Comparison of ENCODE assay signal across 31 cellular contexts in genomic region chr6:125662301-125662700, GRCh38.
"Had no signal": no experiment of that assay in that cellular context is flagged by ENCODE, and none has a peak within 500 bp of the region (broad histone marks: within the 10 kb centered on the region; RNA-seq: fewer than 3 reads in every experiment).

No MANE protein-coding gene starts in this region.

- H3K36me3 ChIP-seq: breast epithelium, colonic mucosa, esophagus squamous epithelium, gastroesophageal sphincter, neutrophil, pancreas, prostate gland, upper lobe of right lung had no signal

- H3K27me3 ChIP-seq: breast epithelium, colonic mucosa, esophagus squamous epithelium, gastroesophageal sphincter, neutrophil, pancreas, upper lobe of right lung had no signal

- ATAC-seq: gastroesophageal sphincter; left colon; pancreas; sciatic nerve; stimulated activated memory B cell treated with anti-CD40 and anti-IgM and Interleukin-4, amounts not matched to agents 10 μg/mL and 1 μg/mL and 100 μg/mL, for 72 hours; stimulated activated naive CD8-positive, alpha-beta T cell treated with anti-CD3 and anti-CD28 coated beads, Interleukin-15, amount 100 ng/mL, for 72 hours; upper lobe of right lung had no signal

- H3K4me1 ChIP-seq: breast epithelium, colonic mucosa, esophagus squamous epithelium, gastroesophageal sphincter, pancreas, prostate gland, upper lobe of right lung had no signal

- DNase-seq: activated CD4-positive, alpha-beta memory T cell treated with anti-CD3 and anti-CD28 coated beads, Interleukin-2, amount 10 ng/mL, durations not matched to agents 7 days and 5 days; activated CD4-positive, alpha-beta T cell treated with anti-CD3 and anti-CD28 coated beads, Interleukin-2, amount 10 ng/mL, durations not matched to agents 7 days and 5 days; activated CD4-positive, CD25-positive, alpha-beta regulatory T cell treated with anti-CD3 and anti-CD28 coated beads, Interleukin-2, amount 50 U/mL, for 72 hours; activated CD8-positive, alpha-beta memory T cell treated with anti-CD3 and anti-CD28 coated beads, Interleukin-2, amount 50 U/mL, for 48 hours; activated gamma-delta T cell; activated naive CD4-positive, alpha-beta T cell treated with anti-CD3 and anti-CD28 coated beads, Interleukin-2, amount 10 ng/mL, durations not matched to agents 7 days and 5 days; activated naive CD8-positive, alpha-beta T cell treated with anti-CD3 and anti-CD28 coated beads, Interleukin-2, amount 10 ng/mL, durations not matched to agents 7 days and 5 days; activated T-cell treated with anti-CD3 and anti-CD28 coated beads, Interleukin-2, amount 50 U/mL, for 24 hours; amniotic stem cell; colonic mucosa; effector CD8-positive, alpha-beta T cell; esophagus squamous epithelium; hippocampal formation; left colon; mammary epithelial cell; naive B cell; nephron progenitor cell; pancreas; retina; stimulated activated CD4-positive, alpha-beta T cell treated with anti-CD3 and anti-CD28 coated beads, Interleukin-4, amount 100 ng/mL, for 24 hours; stimulated activated naive CD8-positive, alpha-beta T cell treated with anti-CD3 and anti-CD28 coated beads, Interleukin-15, amount 100 ng/mL, for 72 hours; substantia nigra; T-helper 2 cell; upper lobe of right lung had no signal

- H3K9me3 ChIP-seq: breast epithelium, colonic mucosa, esophagus squamous epithelium, gastroesophageal sphincter, neutrophil, pancreas, prostate gland, upper lobe of right lung had no signal

- H3K4me3 ChIP-seq: colonic mucosa, esophagus squamous epithelium, gastroesophageal sphincter, pancreas, prostate gland, skin epidermis, upper lobe of right lung had no signal
